In genomic region chr10:22623624-22624263, GRCh38 we compare ENCODE assay signal across 10 cellular contexts.
DNase-seq lines count a peak whose midpoint lies in the region; ATAC-seq, FAIRE-seq and TF ChIP-seq lines count a peak whose summit lies in the region.
"Had no signal": no experiment of that assay in that cellular context is flagged by ENCODE, and none has a peak within 500 bp of the region (broad histone marks: within the 10 kb centered on the region; RNA-seq: fewer than 3 reads in every experiment).

No MANE protein-coding gene starts in this region.

- TF ChIP-seq POLR2A in HepG2 (IDR thresholded peaks at IDR 0.05; ENCODE audit: insufficient read depth in 1 of 2, low read depth in 2 of 2, low read length in 2 of 2), result no peak
- TF ChIP-seq POLR2A in right lobe of liver (IDR thresholded peaks at IDR 0.05), result no peak

- H3K4me2 ChIP-seq in HepG2 (ENCODE audit: low read depth, low read length), result peak overlapping the region; percentile 52

- TF ChIP-seq EP300 in HepG2 (IDR thresholded peaks at IDR 0.05; ENCODE audit: low read depth in 2 of 2, low read length in 2 of 2) (no peak), HepG2 (CRISPR knock-in tag; IDR thresholded peaks at IDR 0.05; ENCODE audit: borderline replicate concordance) (no peak)

- no peaks in the 10 kb centered on the region for H4K20me1 ChIP-seq in HepG2 (ENCODE audit: insufficient read depth, low read length)

- no peaks in the 10 kb centered on the region for H3K9me3 Mint-ChIP-seq in activated T-helper 1 cell treated with anti-CD3 and anti-CD28 coated beads, Interleukin-12 subunit alpha, Interleukin-12 subunit beta, Interleukin-2, Interleukin-4 antibody, amounts not matched to agents 30 ng/mL and 10 ng/mL and 1 ng/mL, durations not matched to agents 14 hours and 24 hours and 36 hours
- H3K9me3 Mint-ChIP-seq in type B pancreatic cell, result no peaks in the 10 kb centered on the region

- H3K9me3 ChIP-seq in HepG2 (ENCODE audit: low read length) (no peaks in the 10 kb centered on the region), right lobe of liver (no peaks in the 10 kb centered on the region)

- H2AFZ ChIP-seq in HepG2 (ENCODE audit: low read length), result no peak overlapping the region

- peaks cover 17% of the 10 kb centered on the region for H3K79me2 ChIP-seq in HepG2 (ENCODE audit: insufficient read depth, low read length)

- peaks cover 90% of the 10 kb centered on the region for H3K4me1 Mint-ChIP-seq in activated T-helper 1 cell treated with anti-CD3 and anti-CD28 coated beads, Interleukin-12 subunit alpha, Interleukin-12 subunit beta, Interleukin-2, Interleukin-4 antibody, amounts not matched to agents 30 ng/mL and 10 ng/mL and 1 ng/mL, durations not matched to agents 14 hours and 24 hours and 36 hours (ENCODE audit: low read depth)
- H3K4me1 Mint-ChIP-seq in type B pancreatic cell (ENCODE audit: unreplicated experiment), result peaks cover 52% of the 10 kb centered on the region

- H3K36me3 ChIP-seq in HepG2 (replicated peaks in 1 of 2; ENCODE audit: control insufficient read depth in 1 of 2, insufficient read depth in 2 of 2, low read length in 2 of 2) (no peaks in the 10 kb centered on the region; a peak in 1 of 5 replicates), right lobe of liver (no peaks in the 10 kb centered on the region), H7 (replicated peaks; ENCODE audit: control insufficient read depth, insufficient read depth, low read length) (no peaks in the 10 kb centered on the region)

- POLR2A ChIA-PET in HepG2 (lab: Yijun Ruan, JAX), result interaction anchor here (1.2 kb wide), 1 partner anchor 59 kb away, joined by 5 read pairs; no protein-coding TSS in a partner anchor

- H3K4me3 ChIP-seq in HepG2 (replicated peaks in 1 of 3; ENCODE audit: insufficient read depth in 1 of 3, low read depth in 2 of 3, low read length in 3 of 3) (peak overlapping the region in 1 of 3 experiments; percentile 2; a peak in 1 of 6 replicates), right lobe of liver (no peak overlapping the region), coronary artery (no peak overlapping the region), H7 (ENCODE audit: insufficient read depth, low read depth, low read length) (no peak overlapping the region)

- H3K4me3 Mint-ChIP-seq in activated T-helper 1 cell treated with anti-CD3 and anti-CD28 coated beads, Interleukin-12 subunit alpha, Interleukin-12 subunit beta, Interleukin-2, Interleukin-4 antibody, amounts not matched to agents 30 ng/mL and 10 ng/mL and 1 ng/mL, durations not matched to agents 14 hours and 24 hours and 36 hours, result peak overlapping the region; percentile 22
- H3K4me3 Mint-ChIP-seq in type B pancreatic cell, result no peak overlapping the region

- intact Hi-C loops in HepG2 (cut with micrococcal nuclease; ENCODE audit: unreplicated experiment) (loop anchor here (1.0 to 5.0 kb wide), 2 partner anchors 60 to 301 kb away; partner anchors contain the start of gene BMI1), right lobe of liver (cut with DNase I) (no loop called here)
- intact Hi-C loops in activated T-helper 1 cell treated with anti-CD3 and anti-CD28 coated beads, Interleukin-12 subunit alpha, Interleukin-12 subunit beta, Interleukin-2, Interleukin-4 antibody, amounts not matched to agents 30 ng/mL and 10 ng/mL and 1 ng/mL, durations not matched to agents 14 hours and 24 hours and 36 hours (cut with micrococcal nuclease), result no loop called here

- TF ChIP-seq CTCF in HepG2 (CRISPR knock-in tag; IDR thresholded peaks at IDR 0.05) (no peak), right lobe of liver (IDR thresholded peaks at IDR 0.05) (no peak), type B pancreatic cell (conservative IDR thresholded peaks at IDR 0.05) (no peak), coronary artery (IDR thresholded peaks at IDR 0.05) (no peak)

- no TSS peak for BruUV-seq in HepG2 (replicated peaks; lab: Mats Ljungman, UMichigan)

- DNase-seq in HepG2 (ENCODE audit: low spot score) (peak; percentile 27), right lobe of liver (no peak), iris pigment epithelial cell (ENCODE audit: low read depth) (peak; percentile 42), type B pancreatic cell (ENCODE audit: extremely low spot score, unreplicated experiment) (no peak), coronary artery (ENCODE audit: low spot score) (no peak), H7 (no peak), NCI-H1436 treated with DMSO at 0.1 percent for 48 hours (lab: John Stamatoyannopoulos, UW) (no peak)
- no peak for DNase-seq in activated T-helper 1 cell treated with anti-CD3 and anti-CD28 coated beads, Interleukin-12 subunit alpha, Interleukin-12 subunit beta, Interleukin-2, Interleukin-4 antibody, amounts not matched to agents 30 ng/mL and 10 ng/mL and 1 ng/mL, durations not matched to agents 14 hours and 24 hours and 36 hours (ENCODE audit: low spot score)
- DNase-seq: amygdala, C1 segment of cervical spinal cord had no signal

- ATAC-seq in HepG2 (peak; percentile 27), right lobe of liver (no peak)

- whole genome bisulfite sequencing in HepG2 (ENCODE audit: low lambda C conversion rate), result 90% methylated on average over 5 of the region's 5 CpGs
- WGBS in right lobe of liver (ENCODE audit: insufficient coverage, low coverage, low lambda C conversion rate, missing lambda C conversion rate), result 76% methylated on average over 4 of the region's 5 CpGs

- peaks cover 11% of the 10 kb centered on the region for H3K36me3 Mint-ChIP-seq in activated T-helper 1 cell treated with anti-CD3 and anti-CD28 coated beads, Interleukin-12 subunit alpha, Interleukin-12 subunit beta, Interleukin-2, Interleukin-4 antibody, amounts not matched to agents 30 ng/mL and 10 ng/mL and 1 ng/mL, durations not matched to agents 14 hours and 24 hours and 36 hours (ENCODE audit: low read depth)
- H3K36me3 Mint-ChIP-seq in type B pancreatic cell, result no peaks in the 10 kb centered on the region

- H3K9ac ChIP-seq in HepG2 (ENCODE audit: insufficient read depth, low read depth, low read length), result no peak overlapping the region; the same call in 1 of the 2 replicates

- in situ Hi-C loops in HepG2 (cut with HindIII; ENCODE audit: extremely low pct_ligation_motif_present, low pct_unique_long_range_greater_than_20kb), result no loop called here

- H3K27me3 Mint-ChIP-seq in activated T-helper 1 cell treated with anti-CD3 and anti-CD28 coated beads, Interleukin-12 subunit alpha, Interleukin-12 subunit beta, Interleukin-2, Interleukin-4 antibody, amounts not matched to agents 30 ng/mL and 10 ng/mL and 1 ng/mL, durations not matched to agents 14 hours and 24 hours and 36 hours (ENCODE audit: insufficient read depth), result no peaks in the 10 kb centered on the region
- no peaks in the 10 kb centered on the region for H3K27me3 Mint-ChIP-seq in type B pancreatic cell

- H3K27me3 ChIP-seq in HepG2 (ENCODE audit: control insufficient read depth in 1 of 2, insufficient read depth in 2 of 2, low read length in 2 of 2), result no peaks in the 10 kb centered on the region
- no peaks in the 10 kb centered on the region for H3K27me3 ChIP-seq in right lobe of liver
- no peaks in the 10 kb centered on the region for H3K27me3 ChIP-seq in H7 (ENCODE audit: control insufficient read depth, insufficient read depth, low read length)

- FAIRE-seq in HepG2 (lab: Jason Lieb, UNC), result no peak

- H3K27ac Mint-ChIP-seq in activated T-helper 1 cell treated with anti-CD3 and anti-CD28 coated beads, Interleukin-12 subunit alpha, Interleukin-12 subunit beta, Interleukin-2, Interleukin-4 antibody, amounts not matched to agents 30 ng/mL and 10 ng/mL and 1 ng/mL, durations not matched to agents 14 hours and 24 hours and 36 hours, result peak overlapping the region; percentile 66
- peak overlapping the region; percentile 54 for H3K27ac Mint-ChIP-seq in type B pancreatic cell

- peaks cover 90% of the 10 kb centered on the region for H3K4me1 ChIP-seq in HepG2 (ENCODE audit: insufficient read depth, low read length)
- H3K4me1 ChIP-seq in right lobe of liver, result peaks cover 0 to 25% (median 0%) of the 10 kb centered on the region in 4 donors

- CTCF ChIA-PET in HepG2 (lab: Yijun Ruan, JAX; ENCODE audit: low intra/inter-chr PET ratio, low total read pairs), result no interaction called here

- H3K27ac ChIP-seq in HepG2 (ENCODE audit: extremely low read length, insufficient read depth, low read length) (peak overlapping the region; percentile 69), right lobe of liver (peak overlapping the region in 1 of 3 donors; percentile 14), coronary artery (no peak overlapping the region)

- TF ChIP-seq RAD21 in HepG2 (CRISPR knock-in tag; IDR thresholded peaks at IDR 0.05), result no peak

TF ChIP-seq in HepG2, 621 proteins besides CTCF, POLR2A, EP300 and RAD21 (continues in another document):
- no peak for TF ChIP-seq ELF1 (CRISPR knock-in tag; IDR thresholded peaks at IDR 0.05)
- peak; percentile 45; the same call in 1 of the 2 replicates for TF ChIP-seq ZBTB4 (CRISPR knock-in tag; IDR thresholded peaks at IDR 0.05; ENCODE audit: borderline replicate concordance)
- peak; percentile 66; the same call in 1 of the 2 replicates for TF ChIP-seq NFE2L2 (IDR thresholded peaks at IDR 0.05; ENCODE audit: low read length)
- TF ChIP-seq ZMAT3 (CRISPR knock-in tag; conservative IDR thresholded peaks at IDR 0.05), result no peak
- no peak for TF ChIP-seq ZNF333 (CRISPR knock-in tag; IDR thresholded peaks at IDR 0.05; ENCODE audit: borderline replicate concordance)
- peak; percentile 60; the same call in 1 of the 2 replicates for TF ChIP-seq EHMT2 (IDR thresholded peaks at IDR 0.05; ENCODE audit: borderline replicate concordance, low read depth, low read length)

Comparison
In these comparisons a context has a peak if more than half of its experiments do, and no peak if none do; other contexts are left out.
1. DNase-seq: peak in HepG2 (single experiment) and iris pigment epithelial cell (single experiment); none in right lobe of liver (0 of 3), activated T-helper 1 cell treated with anti-CD3 and anti-CD28 coated beads, Interleukin-12 subunit alpha, Interleukin-12 subunit beta, Interleukin-2, Interleukin-4 antibody, amounts not matched to agents 30 ng/mL and 10 ng/mL and 1 ng/mL, durations not matched to agents 14 hours and 24 hours and 36 hours (single experiment), type B pancreatic cell (single experiment), coronary artery (single experiment), H7 (single experiment) and NCI-H1436 treated with DMSO at 0.1 percent for 48 hours (single experiment).